ENCODE assay signal across 9 cellular contexts in genomic region chr1:234969011-234969441, GRCh38.
DNase-seq lines count a peak whose midpoint lies in the region; ATAC-seq and TF ChIP-seq lines count a peak whose summit lies in the region.
"Had no signal": no experiment of that assay in that cellular context is flagged by ENCODE, and none has a peak within 500 bp of the region (broad histone marks: within the 10 kb centered on the region; RNA-seq: fewer than 3 reads in every experiment).

No MANE protein-coding gene starts in this region.

- ATAC-seq in IMR-90 (ENCODE audit: low read depth) (peak; percentile 9; the same call in 1 of the 2 replicates), Panc1 (no peak)
- no peak for ATAC-seq in stimulated activated effector memory CD8-positive, alpha-beta T cell treated with anti-CD3 and anti-CD28 coated beads, Interleukin-12 subunit alpha, Interleukin-12 subunit beta, amount 100 ng/mL, for 72 hours
- ATAC-seq: left colon had no signal

- CTCF ChIA-PET in IMR-90 (lab: Yijun Ruan, JAX) (no interaction called here), Panc1 (lab: Charles Lee) (no interaction called here)

- H3K27me3 ChIP-seq in IMR-90 (ENCODE audit: control insufficient read depth, insufficient read depth, low read length) = no peaks in the 10 kb centered on the region
- no peaks in the 10 kb centered on the region for H3K27me3 ChIP-seq in Panc1 (ENCODE audit: control insufficient read depth, insufficient read depth, low read length)

- H3K4ac ChIP-seq in IMR-90 (ENCODE audit: low read depth, low read length) = peak overlapping the region; percentile 97

- H4K8ac ChIP-seq in IMR-90 (ENCODE audit: low read depth in 2 of 2, low read length in 2 of 2) = peak overlapping the region; percentile 68 to 86; a peak in 3 of 4 replicates

- H3K4me1 ChIP-seq in IMR-90 (ENCODE audit: control insufficient read depth, insufficient read depth, low read length) = peaks cover 31% of the 10 kb centered on the region
- peaks cover 64% of the 10 kb centered on the region for H3K4me1 ChIP-seq in Panc1 (ENCODE audit: control insufficient read depth, insufficient read depth, low read length)

- no peak overlapping the region for H3K4me3 ChIP-seq in IMR-90 (ENCODE audit: insufficient read depth, low read depth, low read length)
- H3K4me3 ChIP-seq in Panc1 (ENCODE audit: low read depth in 2 of 2, low read length in 2 of 2) = no peak overlapping the region
- H3K4me3 ChIP-seq in fibroblast of villous mesenchyme (ENCODE audit: low read depth, low read length) = no peak overlapping the region

- TF ChIP-seq CTCF in IMR-90 (conservative IDR thresholded peaks at IDR 0.05; ENCODE audit: low read depth, low read length) (no peak), Panc1 (IDR thresholded peaks at IDR 0.05) (no peak), fibroblast of villous mesenchyme (IDR thresholded peaks at IDR 0.05; ENCODE audit: insufficient read depth, low read depth, low read length) (no peak), glutamatergic neuron (IDR thresholded peaks at IDR 0.05; ENCODE audit: partially characterized antibody, unreplicated experiment) (no peak)

- intact Hi-C loops in IMR-90 (cut with micrococcal nuclease) = no loop called here
- intact Hi-C loops in Panc1 (cut with micrococcal nuclease; ENCODE audit: unreplicated experiment) = no loop called here

- H2BK20ac ChIP-seq in IMR-90 (ENCODE audit: low read depth, low read length) = peak overlapping the region; percentile 81

- dilution Hi-C loops in IMR-90 (cut with HindIII; ENCODE audit: low sequenced_read_pairs, unreplicated experiment) = no loop called here

- TF ChIP-seq POLR2A in IMR-90 (IDR thresholded peaks at IDR 0.05; ENCODE audit: low read depth, low read length) = peak; percentile 17; the same call in 1 of the 2 replicates

- peak overlapping the region; percentile 94 for H3K9ac ChIP-seq in IMR-90 (ENCODE audit: low read depth, low read length)

- H3K56ac ChIP-seq in IMR-90 (ENCODE audit: extremely low read depth, insufficient read depth, low read length) = peak overlapping the region; percentile 60; the same call in 1 of the 2 replicates

- peak overlapping the region; percentile 24 for H3K4me3 Mint-ChIP-seq in stimulated activated effector memory CD8-positive, alpha-beta T cell treated with anti-CD3 and anti-CD28 coated beads, Interleukin-12 subunit alpha, Interleukin-12 subunit beta, amount 100 ng/mL, for 72 hours
- no peak overlapping the region for H3K4me3 Mint-ChIP-seq in glutamatergic neuron (ENCODE audit: unreplicated experiment)

- peaks cover 64% of the 10 kb centered on the region for H3K4me1 Mint-ChIP-seq in stimulated activated effector memory CD8-positive, alpha-beta T cell treated with anti-CD3 and anti-CD28 coated beads, Interleukin-12 subunit alpha, Interleukin-12 subunit beta, amount 100 ng/mL, for 72 hours
- H3K4me1 Mint-ChIP-seq in glutamatergic neuron (ENCODE audit: low read depth, unreplicated experiment) = peaks cover 23% of the 10 kb centered on the region

- H4K20me1 ChIP-seq in IMR-90 (ENCODE audit: insufficient read depth, low read length) = no peaks in the 10 kb centered on the region

- H3K27ac Mint-ChIP-seq in stimulated activated effector memory CD8-positive, alpha-beta T cell treated with anti-CD3 and anti-CD28 coated beads, Interleukin-12 subunit alpha, Interleukin-12 subunit beta, amount 100 ng/mL, for 72 hours = peak overlapping the region; percentile 53
- no peak overlapping the region for H3K27ac Mint-ChIP-seq in glutamatergic neuron (ENCODE audit: unreplicated experiment)

- H3K36me3 ChIP-seq in IMR-90 (ENCODE audit: control insufficient read depth, insufficient read depth, low read length) = no peaks in the 10 kb centered on the region
- no peaks in the 10 kb centered on the region for H3K36me3 ChIP-seq in Panc1 (ENCODE audit: control insufficient read depth, insufficient read depth, low read length)

- H3K9me1 ChIP-seq in IMR-90 (ENCODE audit: insufficient read depth, low read length) = peaks cover 21% of the 10 kb centered on the region

- H3K23ac ChIP-seq in IMR-90 (ENCODE audit: low read depth, low read length) = peak overlapping the region; percentile 69; the same call in 1 of the 2 replicates

- BruUV-seq in IMR-90 (replicated peaks; lab: Mats Ljungman, UMichigan) (no TSS peak), Panc1 (replicated peaks; lab: Mats Ljungman, UMichigan) (no TSS peak)

- peaks cover 4% of the 10 kb centered on the region for H3K27me3 Mint-ChIP-seq in glutamatergic neuron (ENCODE audit: unreplicated experiment)

- H2AK9ac ChIP-seq in IMR-90 (replicated peaks; ENCODE audit: low read depth, low read length, poor library complexity) = no peak overlapping the region

- H2BK15ac ChIP-seq in IMR-90 (ENCODE audit: low read depth, low read length) = peak overlapping the region; percentile 97; the same call in 2 of the 3 replicates

- WGBS in IMR-90 (ENCODE audit: extremely low coverage in 2 of 2, insufficient read length in 1 of 2), 2 experiments = 69% methylated on average over 2 of the region's 4 CpGs; no CpG with 5 or more reads in 1 of the 2 experiments

- peaks cover 0 to 2% of the 10 kb centered on the region in 2 experiments; a peak in 1 of 4 replicates for H3K79me1 ChIP-seq in IMR-90 (ENCODE audit: low read depth in 1 of 2, low read length in 2 of 2)

- peak overlapping the region; percentile 96 for H2BK120ac ChIP-seq in IMR-90 (ENCODE audit: low read depth, low read length)

- H4K5ac ChIP-seq in IMR-90 (ENCODE audit: low read depth, low read length) = peak overlapping the region; percentile 90

- no peaks in the 10 kb centered on the region for H3K9me3 Mint-ChIP-seq in stimulated activated effector memory CD8-positive, alpha-beta T cell treated with anti-CD3 and anti-CD28 coated beads, Interleukin-12 subunit alpha, Interleukin-12 subunit beta, amount 100 ng/mL, for 72 hours
- peaks cover 1% of the 10 kb centered on the region for H3K9me3 Mint-ChIP-seq in glutamatergic neuron (ENCODE audit: unreplicated experiment)

- in situ Hi-C loops in IMR-90 (cut with MboI; ENCODE audit: low sequenced_read_pairs) = no loop called here
- in situ Hi-C loops in Panc1 (cut with HindIII; ENCODE audit: low pct_unique_long_range_greater_than_20kb, low sequenced_read_pairs) = loop anchor here (25.0 kb wide), 1 partner anchor 357 kb away; the partner anchor contains the start of gene IRF2BP2

- peak overlapping the region; percentile 67 for H4K91ac ChIP-seq in IMR-90 (ENCODE audit: insufficient read depth, low read depth, low read length)

- peak overlapping the region; percentile 26 for H2AK5ac ChIP-seq in IMR-90 (ENCODE audit: low read depth, low read length)

- no peaks in the 10 kb centered on the region for H3K36me3 Mint-ChIP-seq in stimulated activated effector memory CD8-positive, alpha-beta T cell treated with anti-CD3 and anti-CD28 coated beads, Interleukin-12 subunit alpha, Interleukin-12 subunit beta, amount 100 ng/mL, for 72 hours
- H3K36me3 Mint-ChIP-seq in glutamatergic neuron (ENCODE audit: unreplicated experiment) = no peaks in the 10 kb centered on the region

- H3K9me3 ChIP-seq in IMR-90 (ENCODE audit: control insufficient read depth, insufficient read depth, low read length) = no peaks in the 10 kb centered on the region
- no peaks in the 10 kb centered on the region for H3K9me3 ChIP-seq in Panc1 (ENCODE audit: control insufficient read depth, insufficient read depth, low read depth, low read length)

- H3K14ac ChIP-seq in IMR-90 (replicated peaks; ENCODE audit: low read depth, low read length) = peak overlapping the region; percentile 59

- peak overlapping the region; percentile 93 for H2BK5ac ChIP-seq in IMR-90 (ENCODE audit: low read depth, low read length, poor library complexity, severe bottlenecking)

- POLR2A ChIA-PET in IMR-90 (lab: Charles Lee; ENCODE audit: unreplicated experiment) (interaction anchor here (0.6 to 1.0 kb wide), 2 partner anchors 253 to 365 kb away, joined by 4 to 5 read pairs; no protein-coding TSS in a partner anchor), Panc1 (lab: Charles Lee) (no interaction called here)

- H3K18ac ChIP-seq in IMR-90 (ENCODE audit: low read depth, low read length) = peak overlapping the region; percentile 95

- H3K27ac ChIP-seq in IMR-90 (ENCODE audit: insufficient read depth, low read length) = peak overlapping the region; percentile 95
- H3K27ac ChIP-seq in Panc1 (ENCODE audit: low read length) = peak overlapping the region; percentile 100

- H2AFZ ChIP-seq in IMR-90 (replicated peaks; ENCODE audit: low read length, poor library complexity) = peak overlapping the region; percentile 4

- no peak for TF ChIP-seq RAD21 in IMR-90 (IDR thresholded peaks at IDR 0.05; ENCODE audit: low read length)

- DNase-seq in IMR-90 (peak; percentile 84), Panc1 (ENCODE audit: low read depth, low spot score) (no peak), fibroblast of villous mesenchyme (ENCODE audit: low read depth) (peak; percentile 83), pons (ENCODE audit: low spot score) (no peak), glutamatergic neuron (no peak), germinal center (ENCODE audit: low spot score) (no peak)
- no peak for DNase-seq in stimulated activated effector memory CD8-positive, alpha-beta T cell treated with anti-CD3 and anti-CD28 coated beads, Interleukin-12 subunit alpha, Interleukin-12 subunit beta, amount 100 ng/mL, for 72 hours (ENCODE audit: low spot score in 2 of 2)
- DNase-seq: cerebellar nuclear complex, left colon had no signal

- H3K4me2 ChIP-seq in IMR-90 (ENCODE audit: low read depth, low read length) = peak overlapping the region; percentile 90

TF ChIP-seq in IMR-90, 13 proteins besides CTCF, POLR2A, EP300 and RAD21:
- peak; percentile 78 for TF ChIP-seq USF2 (IDR thresholded peaks at IDR 0.05; ENCODE audit: low read depth, low read length)
- no peak for TF ChIP-seq CHD1 (IDR thresholded peaks at IDR 0.05; ENCODE audit: low read depth, low read length)

Comparison
In these comparisons a context has a peak if more than half of its experiments do, and no peak if none do; other contexts are left out.
1. DNase-seq: peak in IMR-90 (single experiment) and fibroblast of villous mesenchyme (single experiment); none in Panc1 (single experiment), stimulated activated effector memory CD8-positive, alpha-beta T cell treated with anti-CD3 and anti-CD28 coated beads, Interleukin-12 subunit alpha, Interleukin-12 subunit beta, amount 100 ng/mL, for 72 hours (0 of 2), pons (single experiment), glutamatergic neuron (single experiment) and germinal center (single experiment).